ENCODE assay signal across 1 cellular context in the genomic region with DNA sequence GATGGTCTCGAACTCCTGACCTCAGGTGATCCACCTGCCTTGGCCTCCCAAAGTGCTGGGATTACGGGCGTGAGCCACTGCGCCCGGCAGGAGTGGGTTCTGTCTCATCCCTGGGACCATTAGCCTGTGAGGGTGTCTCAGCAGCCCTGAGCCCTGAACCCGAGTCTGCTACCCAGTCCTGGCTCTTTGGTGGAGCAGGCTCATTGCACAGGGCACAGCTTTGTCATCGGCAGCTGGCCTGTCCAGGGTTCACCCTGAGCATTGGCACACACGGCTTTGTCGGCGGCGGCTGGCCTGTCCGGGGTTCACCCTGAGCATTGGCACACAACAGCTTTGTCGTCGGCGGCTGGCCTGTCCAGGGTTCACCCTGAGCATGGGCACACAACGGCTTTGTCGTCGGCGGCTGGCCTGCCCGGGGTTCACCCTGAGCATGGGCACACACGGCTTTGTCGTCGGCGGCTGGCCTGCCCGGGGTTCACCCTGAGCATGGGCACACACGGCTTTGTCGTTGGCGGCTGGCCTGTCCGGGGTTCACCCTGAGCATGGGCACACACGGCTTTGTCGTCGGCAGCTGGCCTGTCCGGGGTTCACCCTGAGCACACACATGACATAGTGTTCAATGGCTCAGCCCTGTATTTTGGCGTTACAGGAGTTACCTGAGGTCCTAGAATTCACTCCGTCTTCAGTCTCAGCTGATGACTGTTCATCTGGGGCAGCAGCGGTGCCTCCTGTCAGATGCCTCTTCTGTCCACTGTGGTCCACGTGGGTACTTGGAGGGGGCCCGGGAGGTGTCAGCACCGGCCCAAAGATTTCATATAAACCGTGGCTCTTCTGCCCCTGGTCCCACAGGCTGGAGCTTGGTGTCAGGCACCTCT.
TF ChIP-seq lines count a peak whose summit lies in the region.

No MANE protein-coding gene starts in this region.

TF ChIP-seq in H1, 55 proteins besides CTCF, POLR2A, EP300 and RAD21:
- TF ChIP-seq KDM4A (IDR thresholded peaks at IDR 0.05; ENCODE audit: low read depth, low read length, severe bottlenecking) (no peak), EGR1 (IDR thresholded peaks at IDR 0.05; ENCODE audit: borderline replicate concordance, low read depth, low read length) (no peak), CBX5 (IDR thresholded peaks at IDR 0.05; ENCODE audit: low read depth, low read length) (no peak), RFX5 (IDR thresholded peaks at IDR 0.05; ENCODE audit: borderline replicate concordance, low read depth, low read length) (no peak), TEAD4 (IDR thresholded peaks at IDR 0.05; ENCODE audit: low read depth, low read length) (no peak), HDAC2 (IDR thresholded peaks at IDR 0.05; ENCODE audit: borderline replicate concordance in 1 of 2, low read depth in 2 of 2, low read length in 2 of 2) (no peak), SP4 (IDR thresholded peaks at IDR 0.05; ENCODE audit: low read length) (no peak)
- TF ChIP-seq, protein P1, sequence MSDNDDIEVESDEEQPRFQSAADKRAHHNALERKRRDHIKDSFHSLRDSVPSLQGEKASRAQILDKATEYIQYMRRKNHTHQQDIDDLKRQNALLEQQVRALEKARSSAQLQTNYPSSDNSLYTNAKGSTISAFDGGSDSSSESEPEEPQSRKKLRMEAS (IDR thresholded peaks at IDR 0.05): no peak
